25 cellular contexts compared by ENCODE assay signal in the genomic region with DNA sequence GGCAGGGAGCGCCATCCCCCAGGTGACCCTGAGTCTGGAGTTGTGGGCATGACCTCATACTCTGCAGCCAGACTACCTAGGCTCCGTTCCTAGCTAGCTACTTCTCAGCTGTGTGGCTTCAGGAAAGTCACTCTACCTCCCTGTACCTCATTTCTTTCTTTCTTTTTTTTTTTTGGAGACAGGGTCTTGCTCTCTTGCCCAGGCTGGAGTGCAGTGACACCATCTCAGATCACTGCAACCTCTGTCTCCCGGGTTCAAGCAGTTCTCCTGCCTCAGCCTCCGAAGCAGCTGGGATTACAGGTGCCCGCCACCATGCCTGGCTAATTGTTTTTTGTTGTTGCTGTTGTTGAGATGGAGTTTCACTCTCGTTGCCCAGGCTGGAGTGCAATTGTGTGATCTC. TPM values are rescaled to one million over a fixed set of nuclear protein-coding genes. Genes with fewer than 3 reads are reported as not detected.
"Had no signal": no experiment of that assay in that cellular context is flagged by ENCODE, and none has a peak within 500 bp of the region (broad histone marks: within the 10 kb centered on the region; RNA-seq: fewer than 3 reads in every experiment).

No MANE protein-coding gene starts in this region.

- H3K4me3 Mint-ChIP-seq: activated naive CD8-positive, alpha-beta T cell treated with anti-CD3 and anti-CD28 coated beads, Interleukin-2, amount 50 U/mL, for 24 hours; activated T-cell treated with anti-CD3 and anti-CD28 coated beads, Interleukin-2, amount 50 U/mL, for 72 hours; brain; memory B cell; nephron progenitor cell; stimulated activated memory B cell treated with anti-CD40 and anti-IgM and Interleukin-4, amounts not matched to agents 10 μg/mL and 1 μg/mL and 100 μg/mL, for 72 hours; T-helper 1 cell treated with Interleukin-12 subunit alpha and Interleukin-12 subunit beta and Interleukin-4 antibody, amounts not matched to agents 30 μg/mL and 1 μg/mL, for 36 hours had no signal

- H2AFZ ChIP-seq: parathyroid adenoma had no signal

- H3K4me1 ChIP-seq: parathyroid adenoma, sigmoid colon, transverse colon had no signal

- H3K27ac ChIP-seq: epithelial cell of prostate, heart right ventricle, parathyroid adenoma, sigmoid colon, transverse colon had no signal

- H3K27me3 Mint-ChIP-seq: activated naive CD8-positive, alpha-beta T cell treated with anti-CD3 and anti-CD28 coated beads, Interleukin-2, amount 50 U/mL, for 24 hours; brain; memory B cell; stimulated activated memory B cell treated with anti-CD40 and anti-IgM and Interleukin-4, amounts not matched to agents 10 μg/mL and 1 μg/mL and 100 μg/mL, for 72 hours had no signal

- H3K27me3 ChIP-seq: heart right ventricle, sigmoid colon, transverse colon had no signal

- H3K9me3 Mint-ChIP-seq: activated naive CD8-positive, alpha-beta T cell treated with anti-CD3 and anti-CD28 coated beads, Interleukin-2, amount 50 U/mL, for 24 hours; activated T-cell treated with anti-CD3 and anti-CD28 coated beads, Interleukin-2, amount 50 U/mL, for 72 hours; brain; memory B cell; nephron progenitor cell; stimulated activated memory B cell treated with anti-CD40 and anti-IgM and Interleukin-4, amounts not matched to agents 10 μg/mL and 1 μg/mL and 100 μg/mL, for 72 hours; T-helper 1 cell treated with Interleukin-12 subunit alpha and Interleukin-12 subunit beta and Interleukin-4 antibody, amounts not matched to agents 30 μg/mL and 1 μg/mL, for 36 hours had no signal

- H3K4me2 ChIP-seq: smooth muscle cell had no signal

- H3K9me3 ChIP-seq: heart right ventricle, sigmoid colon, transverse colon had no signal

- H3K79me2 ChIP-seq: parathyroid adenoma had no signal

- H3K27ac Mint-ChIP-seq: activated naive CD8-positive, alpha-beta T cell treated with anti-CD3 and anti-CD28 coated beads, Interleukin-2, amount 50 U/mL, for 24 hours; activated T-cell treated with anti-CD3 and anti-CD28 coated beads, Interleukin-2, amount 50 U/mL, for 72 hours; brain; memory B cell; nephron progenitor cell; T-helper 1 cell treated with Interleukin-12 subunit alpha and Interleukin-12 subunit beta and Interleukin-4 antibody, amounts not matched to agents 30 μg/mL and 1 μg/mL, for 36 hours had no signal

- H3K4me1 Mint-ChIP-seq: activated naive CD8-positive, alpha-beta T cell treated with anti-CD3 and anti-CD28 coated beads, Interleukin-2, amount 50 U/mL, for 24 hours; brain had no signal

- H3K9ac ChIP-seq: parathyroid adenoma had no signal

- DNase-seq: activated CD4-positive, alpha-beta T cell treated with anti-CD3 and anti-CD28 coated beads for 4 hours; activated CD4-positive, alpha-beta T cell treated with anti-CD3 and anti-CD28 coated beads, Interleukin-2, amount 50 U/mL, for 48 hours; activated CD4-positive, CD25-positive, alpha-beta regulatory T cell; activated gamma-delta T cell; activated naive CD4-positive, alpha-beta T cell treated with anti-CD3 and anti-CD28 coated beads, Interleukin-2, amount 50 U/mL, for 16 hours; activated naive CD8-positive, alpha-beta T cell treated with anti-CD3 and anti-CD28 coated beads, Interleukin-2, amount 50 U/mL, for 24 hours; activated T-cell treated with anti-CD3 and anti-CD28 coated beads, Interleukin-2, amount 50 U/mL, for 72 hours; heart right ventricle; nephron progenitor cell; sigmoid colon; stimulated activated CD4-positive, alpha-beta T cell treated with anti-CD3 and anti-CD28 coated beads, Interleukin-15, amount 100 ng/mL, for 24 hours; T1000; transverse colon had no signal

- H3K4me3 ChIP-seq: heart right ventricle, sigmoid colon, smooth muscle cell, transverse colon had no signal

RNA-seq across cellular contexts. Expression of gene ARRDC5, which starts 50.2 kb away (rescaled TPM):
- total RNA-seq: cardiac septum, chondrocyte, fibroblast of villous mesenchyme, smooth muscle cell, temporal lobe had no signal
- polyA plus RNA-seq: liver, smooth muscle cell had no signal
